Comparison of ENCODE assay signal across 12 cellular contexts in genomic region chr1:25731148-25731547, GRCh38.
"Had no signal": no experiment of that assay in that cellular context is flagged by ENCODE, and none has a peak within 500 bp of the region (broad histone marks: within the 10 kb centered on the region; RNA-seq: fewer than 3 reads in every experiment).

No MANE protein-coding gene starts in this region.

- H3K4me3 ChIP-seq: hepatocyte, suprapubic skin, upper lobe of left lung had no signal

- H3K27me3 ChIP-seq: hepatocyte, suprapubic skin, upper lobe of left lung had no signal

- H2AFZ ChIP-seq: hepatocyte had no signal

- DNase-seq: left ventricle myocardium superior, mesendoderm, nucleus accumbens, upper lobe of left lung had no signal

- H3K4me2 ChIP-seq: hepatocyte had no signal

- H3K9me3 Mint-ChIP-seq: activated naive CD4-positive, alpha-beta T cell treated with anti-CD3 and anti-CD28 coated beads for 36 hours had no signal

- H3K27ac Mint-ChIP-seq: activated naive CD4-positive, alpha-beta T cell treated with anti-CD3 and anti-CD28 coated beads for 36 hours; progenitor cell of endocrine pancreas; stimulated activated memory B cell treated with anti-CD40 and anti-IgM and Interleukin-4, amounts not matched to agents 10 μg/mL and 1 μg/mL and 100 μg/mL, for 72 hours had no signal

- ATAC-seq: left ventricle myocardium superior, right cardiac atrium, SK-N-SH treated with all-trans-retinoic acid at 6 μM for 48 hours had no signal

- H3K9me3 ChIP-seq: suprapubic skin, upper lobe of left lung had no signal

- H3K27me3 Mint-ChIP-seq: progenitor cell of endocrine pancreas had no signal

- H3K4me3 Mint-ChIP-seq: stimulated activated memory B cell treated with anti-CD40 and anti-IgM and Interleukin-4, amounts not matched to agents 10 μg/mL and 1 μg/mL and 100 μg/mL, for 72 hours had no signal

- H3K36me3 Mint-ChIP-seq: stimulated activated memory B cell treated with anti-CD40 and anti-IgM and Interleukin-4, amounts not matched to agents 10 μg/mL and 1 μg/mL and 100 μg/mL, for 72 hours had no signal

- FAIRE-seq: bronchial epithelial cell had no signal

- H3K79me2 ChIP-seq: hepatocyte had no signal

- H3K27ac ChIP-seq: hepatocyte, suprapubic skin, upper lobe of left lung had no signal

- H3K36me3 ChIP-seq: suprapubic skin, upper lobe of left lung had no signal
